Comparison of ENCODE assay signal across 8 cellular contexts in the genomic region with DNA sequence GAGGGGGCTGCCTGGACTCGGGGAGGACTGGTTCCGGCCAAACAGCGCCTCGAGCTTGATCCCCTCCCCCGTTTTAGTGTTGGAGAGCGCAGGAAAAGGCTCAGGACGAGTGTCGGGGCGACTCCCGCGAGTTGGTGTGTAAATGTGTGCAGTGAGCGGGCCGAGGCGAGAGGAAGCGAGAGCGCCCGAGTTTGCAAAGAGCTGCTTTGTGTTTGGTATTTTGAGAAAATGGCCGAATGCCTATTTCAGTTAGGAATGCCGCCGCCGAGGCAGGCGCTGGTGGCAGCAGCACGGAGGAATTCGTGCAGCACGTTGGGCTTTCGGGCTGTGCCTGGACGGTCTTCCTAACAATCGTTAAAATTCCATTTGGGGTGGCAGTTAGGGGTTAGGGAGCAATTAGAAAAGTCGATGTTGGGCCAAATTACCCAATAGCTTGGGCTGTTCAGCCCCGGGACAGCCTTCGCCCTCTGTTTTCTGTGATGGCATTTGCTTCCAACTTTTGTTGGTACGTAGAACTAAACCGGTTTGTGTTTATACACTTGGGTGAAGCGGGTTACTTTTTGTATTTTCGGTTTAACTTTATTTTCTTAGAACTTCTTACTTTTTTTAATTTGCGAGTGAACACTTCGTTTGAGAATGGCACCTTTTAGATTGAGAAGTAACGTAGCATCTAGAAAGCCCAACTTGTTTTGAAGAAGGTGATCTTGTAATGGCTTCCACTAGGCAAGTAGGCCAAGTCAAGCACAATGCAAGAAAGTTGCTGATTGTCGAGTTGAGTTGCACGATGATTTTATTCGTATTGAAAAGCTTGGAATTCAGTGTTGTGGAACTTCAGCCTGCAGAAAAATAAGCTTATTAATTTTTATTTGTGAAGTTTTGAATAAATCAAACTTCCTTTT. TPM values are rescaled to one million over a fixed set of nuclear protein-coding genes. Genes with fewer than 3 reads are reported as not detected.
A peak's percentile ranks its signal among the peaks of the same experiment; 100 is the strongest.
DNase-seq lines count a peak whose midpoint lies in the region; ATAC-seq, FAIRE-seq and TF ChIP-seq lines count a peak whose summit lies in the region.

No MANE protein-coding gene starts in this region.

- peak overlapping the region; percentile 96 for H3K27ac Mint-ChIP-seq in T-helper 2 cell treated with Interferon-gamma antibody and Interleukin-4, amounts not matched to agents 5 μg/mL and 100 μg/mL, for 36 hours
- peak overlapping the region; percentile 95 for H3K27ac Mint-ChIP-seq in chondrocyte (ENCODE audit: unreplicated experiment)

- H3K36me3 Mint-ChIP-seq in T-helper 2 cell treated with Interferon-gamma antibody and Interleukin-4, amounts not matched to agents 5 μg/mL and 100 μg/mL, for 36 hours (ENCODE audit: low read depth), result peaks cover 18% of the 10 kb centered on the region
- H3K36me3 Mint-ChIP-seq in chondrocyte (ENCODE audit: low read depth), result peaks cover 4% of the 10 kb centered on the region

- H3K9me1 ChIP-seq in keratinocyte (ENCODE audit: control insufficient read depth, extremely low read depth, insufficient read depth, low read length), result no peaks in the 10 kb centered on the region

- peak; percentile 33 for ATAC-seq in GM21447 (IDR thresholded peaks at IDR 0.05; ENCODE audit: unreplicated experiment)

- H3K27me3 Mint-ChIP-seq in T-helper 2 cell treated with Interferon-gamma antibody and Interleukin-4, amounts not matched to agents 5 μg/mL and 100 μg/mL, for 36 hours (ENCODE audit: low read depth), result peaks cover 13% of the 10 kb centered on the region
- H3K27me3 Mint-ChIP-seq in chondrocyte (ENCODE audit: low read depth), result no peaks in the 10 kb centered on the region

- DNase-seq in GM03348 (ENCODE audit: low spot score) (peak; percentile 73), HT1080 (ENCODE audit: low read depth) (peak; percentile 42), chondrocyte (ENCODE audit: low spot score) (no peak), keratinocyte (ENCODE audit: low read depth, low spot score) (no peak), DMS153 (lab: John Stamatoyannopoulos, UW) (no peak)
- no peak for DNase-seq in T-helper 2 cell treated with Interferon-gamma antibody and Interleukin-4, amounts not matched to agents 5 μg/mL and 100 μg/mL, for 36 hours (ENCODE audit: low spot score)
- peak; percentile 36 to 47 for DNase-seq in stimulated activated CD4-positive, alpha-beta T cell treated with anti-CD3 and anti-CD28 coated beads, Interleukin-2, amount 100 ng/mL, for 48 hours

- FAIRE-seq in keratinocyte (lab: Jason Lieb, UNC), result no peak

- H3K9me3 ChIP-seq in keratinocyte (ENCODE audit: control insufficient read depth, low read depth, low read length), result no peaks in the 10 kb centered on the region

- peak overlapping the region; percentile 88 for H2AFZ ChIP-seq in keratinocyte (ENCODE audit: control insufficient read depth, low read length)

- H4K20me1 ChIP-seq in keratinocyte (ENCODE audit: control insufficient read depth, extremely low read depth, insufficient read depth, low read length), result no peaks in the 10 kb centered on the region

- TF ChIP-seq CTCF in chondrocyte (IDR thresholded peaks at IDR 0.05) (no peak), keratinocyte (optimal IDR thresholded peaks at IDR 0.05 in 1 of 3, IDR thresholded peaks at IDR 0.05 in 1 of 3, conservative IDR thresholded peaks at IDR 0.05 in 1 of 3; ENCODE audit: extremely low read depth in 1 of 3, insufficient read depth in 2 of 3, low read length in 3 of 3) (no peak)

- peak overlapping the region; percentile 79 to 95 (median 88) for H3K4me3 ChIP-seq in keratinocyte (ENCODE audit: control insufficient read depth in 2 of 3, extremely low read depth in 1 of 3, insufficient read depth in 2 of 3, low read depth in 1 of 3, low read length in 3 of 3)

- peaks cover 5% of the 10 kb centered on the region for H3K27me3 ChIP-seq in keratinocyte (ENCODE audit: control insufficient read depth, extremely low read depth, insufficient read depth, low read length)

- H3K4me1 ChIP-seq in keratinocyte (ENCODE audit: control insufficient read depth, extremely low read depth, insufficient read depth, low read length), result peaks cover 7% of the 10 kb centered on the region

- H3K4me3 Mint-ChIP-seq in T-helper 2 cell treated with Interferon-gamma antibody and Interleukin-4, amounts not matched to agents 5 μg/mL and 100 μg/mL, for 36 hours, result peak overlapping the region; percentile 96
- H3K4me3 Mint-ChIP-seq in chondrocyte (ENCODE audit: unreplicated experiment), result peak overlapping the region; percentile 91

- H3K4me2 ChIP-seq in keratinocyte (ENCODE audit: control insufficient read depth, extremely low read depth, insufficient read depth, low read depth, low read length), result peak overlapping the region; percentile 86

- H3K79me2 ChIP-seq in keratinocyte (ENCODE audit: control insufficient read depth, insufficient read depth, low read length), result peaks cover 53% of the 10 kb centered on the region

- peaks cover 0 to 2% of the 10 kb centered on the region in 2 experiments for H3K36me3 ChIP-seq in keratinocyte (ENCODE audit: control insufficient read depth in 2 of 2, extremely low read depth in 1 of 2, insufficient read depth in 2 of 2, low read length in 2 of 2)

- H3K27ac ChIP-seq in keratinocyte (ENCODE audit: control insufficient read depth, insufficient read depth, low read length), result peak overlapping the region; percentile 81

- dilution Hi-C loops in keratinocyte (cut with MboI; ENCODE audit: extremely low pct_ligation_motif_present, low sequenced_read_pairs), result no loop called here

- peak overlapping the region; percentile 87 for H3K9ac ChIP-seq in keratinocyte (ENCODE audit: control insufficient read depth, extremely low read depth, insufficient read depth, low read length)

- peaks cover 36% of the 10 kb centered on the region for H3K4me1 Mint-ChIP-seq in T-helper 2 cell treated with Interferon-gamma antibody and Interleukin-4, amounts not matched to agents 5 μg/mL and 100 μg/mL, for 36 hours (ENCODE audit: low read depth)
- peaks cover 43% of the 10 kb centered on the region for H3K4me1 Mint-ChIP-seq in chondrocyte (ENCODE audit: low read depth)

- H3K9me3 Mint-ChIP-seq in T-helper 2 cell treated with Interferon-gamma antibody and Interleukin-4, amounts not matched to agents 5 μg/mL and 100 μg/mL, for 36 hours, result no peaks in the 10 kb centered on the region
- H3K9me3 Mint-ChIP-seq in chondrocyte (ENCODE audit: low read depth), result no peaks in the 10 kb centered on the region

RNA-seq across cellular contexts. Expression of gene REST, which starts 1.6 kb away (rescaled TPM):
- total RNA-seq in HT1080 (2014; rRNA removed; shearing (Covaris generic)), result 36.4 and 39.9 TPM in 2 replicates
- 19.5 and 24.5 TPM in 2 replicates for polyA plus RNA-seq in HT1080 (2015; cell fraction: cytosol; rRNA removed)
- polyA plus RNA-seq in HT1080 (2015; cell fraction: nucleus; rRNA removed), result 28.3 and 30.3 TPM in 2 replicates
- 51.4 to 57.4 TPM (median 54.5 TPM) in 3 replicates for total RNA-seq in chondrocyte
- 16.3 to 28.2 TPM (median 22.6 TPM) in 3 replicates for polyA plus RNA-seq in keratinocyte
- polyA plus RNA-seq in keratinocyte (2011; ENCODE audit: low read depth), result 30.2 TPM
- polyA plus RNA-seq in keratinocyte (2011; cell fraction: cytosol; rRNA removed), result 10.1 and 18.8 TPM in 2 replicates
- polyA plus RNA-seq in keratinocyte (2011; cell fraction: nucleus; rRNA removed), result 20.0 and 24.7 TPM in 2 replicates
- polyA plus RNA-seq in keratinocyte (2012; ENCODE audit: low replicate concordance), result 10.2 and 16.1 TPM in 2 replicates
- polyA minus RNA-seq in keratinocyte, result 26.2 to 74.2 TPM (median 55.4 TPM) in 3 replicates
- 24.6 TPM for polyA minus RNA-seq in keratinocyte (2011; cell fraction: cytosol; rRNA and poly(A)+ RNA removed)
- 30.0 and 52.0 TPM in 2 replicates for polyA minus RNA-seq in keratinocyte (2011; cell fraction: nucleus; rRNA and poly(A)+ RNA removed)

Comparison
In these comparisons a context has a peak if more than half of its experiments do, and no peak if none do; other contexts are left out.
1. DNase-seq: peak in GM03348 (single experiment), HT1080 (single experiment) and stimulated activated CD4-positive, alpha-beta T cell treated with anti-CD3 and anti-CD28 coated beads, Interleukin-2, amount 100 ng/mL, for 48 hours (2 of 2); none in T-helper 2 cell treated with Interferon-gamma antibody and Interleukin-4, amounts not matched to agents 5 μg/mL and 100 μg/mL, for 36 hours (single experiment), chondrocyte (single experiment), keratinocyte (single experiment) and DMS153 (single experiment).